33 cellular contexts compared by ENCODE assay signal in the genomic region with DNA sequence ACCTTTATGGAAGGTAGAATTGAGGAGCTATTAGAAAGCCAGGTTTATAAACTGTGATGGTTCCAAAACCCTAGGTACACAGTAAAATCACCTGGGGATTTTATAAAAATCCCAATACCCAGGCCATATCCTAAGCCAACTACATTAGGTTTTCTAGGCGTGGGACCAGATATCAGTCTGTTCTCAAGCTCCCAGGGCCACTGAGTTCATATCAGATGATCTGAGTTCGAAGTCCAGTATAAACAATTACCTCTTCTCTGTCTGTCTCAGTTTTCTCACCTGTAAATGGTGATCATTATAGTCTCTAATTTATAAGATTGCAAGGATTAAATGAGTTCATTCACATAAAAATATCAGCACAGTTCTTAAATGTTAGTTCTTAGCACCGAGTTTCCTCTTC.
"Had no signal": no experiment of that assay in that cellular context is flagged by ENCODE, and none has a peak within 500 bp of the region (broad histone marks: within the 10 kb centered on the region; RNA-seq: fewer than 3 reads in every experiment).

No MANE protein-coding gene starts in this region.

- DNase-seq: activated CD4-positive, alpha-beta memory T cell treated with anti-CD3 and anti-CD28 coated beads for 36 hours; activated CD4-positive, alpha-beta T cell treated with anti-CD3 and anti-CD28 coated beads for 48 hours; activated CD4-positive, CD25-positive, alpha-beta regulatory T cell; activated CD8-positive, alpha-beta memory T cell treated with anti-CD3 and anti-CD28 coated beads, Interleukin-2, amount 10 ng/mL, durations not matched to agents 7 days and 5 days; activated CD8-positive, alpha-beta memory T cell treated with anti-CD3 and anti-CD28 coated beads, Interleukin-2, amount 50 U/mL, for 4 hours; activated CD8-positive, alpha-beta T cell treated with anti-CD3 and anti-CD28 coated beads, Interleukin-2, amount 10 ng/mL, durations not matched to agents 7 days and 5 days; activated effector memory CD4-positive, alpha-beta T cell treated with anti-CD3 and anti-CD28 coated beads, Interleukin-2, amount 50 U/mL, for 16 hours; activated naive CD4-positive, alpha-beta T cell treated with anti-CD3 and anti-CD28 coated beads for 36 hours; activated naive CD8-positive, alpha-beta T cell treated with anti-CD3 and anti-CD28 coated beads for 36 hours; activated naive CD8-positive, alpha-beta T cell treated with anti-CD3 and anti-CD28 coated beads, Interleukin-2, amount 50 U/mL, for 24 hours; activated T-cell treated with anti-CD3 and anti-CD28 coated beads, Interleukin-2, amount 50 U/mL, for 1 hour; activated T-cell treated with anti-CD3 and anti-CD28 coated beads, Interleukin-2, amount 50 U/mL, for 48 hours; adrenal gland; amygdala; aorta; body of pancreas; caudate nucleus; cortex of kidney; dermis blood vessel endothelial cell; effector CD4-positive, alpha-beta T cell; effector memory CD8-positive, alpha-beta T cell; erythroblast; foreskin melanocyte; T-helper 1 cell; T-helper 17 cell; T1000 had no signal

- H3K36me3 ChIP-seq: adrenal gland, esophagus muscularis mucosa, gastroesophageal sphincter had no signal

- H3K27me3 ChIP-seq: adrenal gland, body of pancreas, esophagus muscularis mucosa, gastroesophageal sphincter had no signal

- H3K27ac Mint-ChIP-seq: activated CD4-positive, alpha-beta memory T cell treated with anti-CD3 and anti-CD28 coated beads for 36 hours; activated CD8-positive, alpha-beta memory T cell treated with anti-CD3 and anti-CD28 coated beads, Interleukin-2, amount 10 ng/mL, durations not matched to agents 7 days and 5 days; activated CD8-positive, alpha-beta T cell treated with anti-CD3 and anti-CD28 coated beads, Interleukin-2, amount 10 ng/mL, durations not matched to agents 7 days and 5 days; activated naive CD4-positive, alpha-beta T cell treated with anti-CD3 and anti-CD28 coated beads for 36 hours; activated naive CD4-positive, alpha-beta T cell treated with anti-CD3 and anti-CD28 coated beads, Interleukin-2, amount 50 U/mL, for 24 hours; activated naive CD8-positive, alpha-beta T cell treated with anti-CD3 and anti-CD28 coated beads for 36 hours; activated naive CD8-positive, alpha-beta T cell treated with anti-CD3 and anti-CD28 coated beads, Interleukin-2, amount 50 U/mL, for 24 hours; activated T-helper 1 cell treated with anti-CD3 and anti-CD28 coated beads, Interleukin-12 subunit alpha, Interleukin-12 subunit beta, Interleukin-2, Interleukin-4 antibody, amounts not matched to agents 30 ng/mL and 10 ng/mL and 1 ng/mL, durations not matched to agents 14 hours and 24 hours and 36 hours; activated T-helper 2 cell treated with anti-CD3 and anti-CD28 coated beads, Interferon-gamma antibody, Interleukin-2, Interleukin-4, amounts not matched to agents 10 μg/mL and 5 μg/mL and 100 μg/mL, durations not matched to agents 14 hours and 24 hours and 36 hours; effector memory CD8-positive, alpha-beta T cell; T-helper 17 cell; T-helper 2 cell treated with Interferon-gamma antibody and Interleukin-4, amounts not matched to agents 5 μg/mL and 100 μg/mL, for 36 hours had no signal

- H3K27ac ChIP-seq: adrenal gland, body of pancreas, esophagus muscularis mucosa, gastroesophageal sphincter had no signal

- H3K9me3 ChIP-seq: adrenal gland, body of pancreas, esophagus muscularis mucosa, gastroesophageal sphincter had no signal

- ATAC-seq: activated CD8-positive, alpha-beta memory T cell treated with anti-CD3 and anti-CD28 coated beads, Interleukin-2, amount 10 ng/mL, durations not matched to agents 7 days and 5 days; activated CD8-positive, alpha-beta T cell treated with anti-CD3 and anti-CD28 coated beads, Interleukin-2, amount 10 ng/mL, durations not matched to agents 7 days and 5 days; activated naive CD8-positive, alpha-beta T cell treated with anti-CD3 and anti-CD28 coated beads, Interleukin-2, amount 50 U/mL, for 24 hours; body of pancreas; effector memory CD8-positive, alpha-beta T cell; gastroesophageal sphincter; T-helper 17 cell had no signal

- H3K4me3 ChIP-seq: adrenal gland, body of pancreas, esophagus muscularis mucosa, gastroesophageal sphincter had no signal

- H3K4me1 ChIP-seq: adrenal gland had no signal

- H3K9me3 Mint-ChIP-seq: activated CD4-positive, alpha-beta memory T cell treated with anti-CD3 and anti-CD28 coated beads for 36 hours; activated naive CD4-positive, alpha-beta T cell treated with anti-CD3 and anti-CD28 coated beads for 36 hours; activated naive CD4-positive, alpha-beta T cell treated with anti-CD3 and anti-CD28 coated beads, Interleukin-2, amount 50 U/mL, for 24 hours; activated naive CD8-positive, alpha-beta T cell treated with anti-CD3 and anti-CD28 coated beads for 36 hours; activated naive CD8-positive, alpha-beta T cell treated with anti-CD3 and anti-CD28 coated beads, Interleukin-2, amount 50 U/mL, for 24 hours; activated T-helper 1 cell treated with anti-CD3 and anti-CD28 coated beads, Interleukin-12 subunit alpha, Interleukin-12 subunit beta, Interleukin-2, Interleukin-4 antibody, amounts not matched to agents 30 ng/mL and 10 ng/mL and 1 ng/mL, durations not matched to agents 14 hours and 24 hours and 36 hours; activated T-helper 2 cell treated with anti-CD3 and anti-CD28 coated beads, Interferon-gamma antibody, Interleukin-2, Interleukin-4, amounts not matched to agents 10 μg/mL and 5 μg/mL and 100 μg/mL, durations not matched to agents 14 hours and 24 hours and 36 hours; effector memory CD8-positive, alpha-beta T cell; T-helper 2 cell treated with Interferon-gamma antibody and Interleukin-4, amounts not matched to agents 5 μg/mL and 100 μg/mL, for 36 hours had no signal

- H3K36me3 Mint-ChIP-seq: activated CD4-positive, alpha-beta memory T cell treated with anti-CD3 and anti-CD28 coated beads for 36 hours; activated naive CD4-positive, alpha-beta T cell treated with anti-CD3 and anti-CD28 coated beads, Interleukin-2, amount 50 U/mL, for 24 hours had no signal

- H3K4me3 Mint-ChIP-seq: activated CD4-positive, alpha-beta memory T cell treated with anti-CD3 and anti-CD28 coated beads for 36 hours; activated CD8-positive, alpha-beta memory T cell treated with anti-CD3 and anti-CD28 coated beads, Interleukin-2, amount 10 ng/mL, durations not matched to agents 7 days and 5 days; activated CD8-positive, alpha-beta T cell treated with anti-CD3 and anti-CD28 coated beads, Interleukin-2, amount 10 ng/mL, durations not matched to agents 7 days and 5 days; activated naive CD4-positive, alpha-beta T cell treated with anti-CD3 and anti-CD28 coated beads for 36 hours; activated naive CD4-positive, alpha-beta T cell treated with anti-CD3 and anti-CD28 coated beads, Interleukin-2, amount 50 U/mL, for 24 hours; activated naive CD8-positive, alpha-beta T cell treated with anti-CD3 and anti-CD28 coated beads for 36 hours; activated naive CD8-positive, alpha-beta T cell treated with anti-CD3 and anti-CD28 coated beads, Interleukin-2, amount 50 U/mL, for 24 hours; activated T-helper 1 cell treated with anti-CD3 and anti-CD28 coated beads, Interleukin-12 subunit alpha, Interleukin-12 subunit beta, Interleukin-2, Interleukin-4 antibody, amounts not matched to agents 30 ng/mL and 10 ng/mL and 1 ng/mL, durations not matched to agents 14 hours and 24 hours and 36 hours; effector memory CD8-positive, alpha-beta T cell; T-helper 17 cell; T-helper 2 cell treated with Interferon-gamma antibody and Interleukin-4, amounts not matched to agents 5 μg/mL and 100 μg/mL, for 36 hours had no signal

- FAIRE-seq: colon had no signal
